ENCODE assay signal across 24 cellular contexts in genomic region chr18:21760321-21760720, GRCh38. TPM values are rescaled to one million over a fixed set of nuclear protein-coding genes. Genes with fewer than 3 reads are reported as not detected.
DNase-seq lines count a peak whose midpoint lies in the region; ATAC-seq, FAIRE-seq and TF ChIP-seq lines count a peak whose summit lies in the region.
"Had no signal": no experiment of that assay in that cellular context is flagged by ENCODE, and none has a peak within 500 bp of the region (broad histone marks: within the 10 kb centered on the region; RNA-seq: fewer than 3 reads in every experiment).

No MANE protein-coding gene starts in this region.

- H3K79me1 ChIP-seq in IMR-90 (ENCODE audit: low read depth in 1 of 2, low read length in 2 of 2) = peaks cover 20 to 38% of the 10 kb centered on the region in 2 experiments

- H3K4me1 Mint-ChIP-seq in glutamatergic neuron (ENCODE audit: low read depth, unreplicated experiment) = peaks cover 45% of the 10 kb centered on the region

- ATAC-seq in IMR-90 (ENCODE audit: low read depth) = peak; percentile 32
- ATAC-seq in K562 = no peak
- no peak for ATAC-seq in left lobe of liver
- no peak for ATAC-seq in GM19351 (IDR thresholded peaks at IDR 0.05; ENCODE audit: unreplicated experiment)
- ATAC-seq: A549; natural killer cell treated with Interleukin-12 subunit alpha and Interleukin-12 subunit beta and Interleukin-15 and Interleukin-18, amount 100 ng/mL, for 72 hours; T-cell; upper lobe of right lung had no signal

- H3K4me2 ChIP-seq in IMR-90 (ENCODE audit: low read depth, low read length) (no peak overlapping the region), K562 (ENCODE audit: insufficient read depth, low read length) (no peak overlapping the region)
- H3K4me2 ChIP-seq: A549; BLaER1 treated with 17β-estradiol and CSF1 and Interleukin-3, amounts not matched to agents 10 nM and 100 nM had no signal

- TF ChIP-seq RAD21 in IMR-90 (IDR thresholded peaks at IDR 0.05; ENCODE audit: low read length) (no peak), K562 (CRISPR knock-in tag; conservative IDR thresholded peaks at IDR 0.05 in 1 of 2, IDR thresholded peaks at IDR 0.05 in 1 of 2) (no peak)

- no peak overlapping the region for H4K91ac ChIP-seq in IMR-90 (ENCODE audit: insufficient read depth, low read depth, low read length)

- H4K8ac ChIP-seq in IMR-90 (ENCODE audit: low read depth in 2 of 2, low read length in 2 of 2) = no peak overlapping the region

- H4K20me1 ChIP-seq in IMR-90 (ENCODE audit: insufficient read depth, low read length) (peaks cover 23% of the 10 kb centered on the region), K562 (replicated peaks; ENCODE audit: control insufficient read depth, insufficient read depth, low read length) (0 out of 2 replicates have a peak, but pooled peaks cover 3% of the 10 kb centered on the region)

- POLR2A ChIA-PET in IMR-90 (lab: Charles Lee; ENCODE audit: unreplicated experiment) = interaction anchor here (0.6 to 0.9 kb wide), 2 partner anchors 16 to 20 kb away, joined by 3 to 15 read pairs; no protein-coding TSS in a partner anchor
- POLR2A ChIA-PET in K562 (lab: Yijun Ruan, JAX) = interaction anchor here (0.5 to 1.5 kb wide), 4 partner anchors 9 to 661 kb away, joined by 3 to 7 read pairs (median 3); no protein-coding TSS in a partner anchor

- intact Hi-C loops in IMR-90 (cut with micrococcal nuclease) = no loop called here
- intact Hi-C loops in K562 (cut with micrococcal nuclease) = no loop called here

- H2AFZ ChIP-seq in IMR-90 (replicated peaks; ENCODE audit: low read length, poor library complexity) (no peak overlapping the region), K562 (ENCODE audit: low read depth, low read length) (no peak overlapping the region)

- no peak overlapping the region for H3K18ac ChIP-seq in IMR-90 (ENCODE audit: low read depth, low read length)

- H3K36me3 ChIP-seq in IMR-90 (ENCODE audit: control insufficient read depth, insufficient read depth, low read length) (no peaks in the 10 kb centered on the region), K562 (ENCODE audit: control insufficient read depth, insufficient read depth, low read length) (peaks cover 2% of the 10 kb centered on the region; the same call in 1 of the 3 replicates)
- H3K36me3 ChIP-seq: upper lobe of right lung had no signal

- peaks cover 88% of the 10 kb centered on the region for H3K79me2 ChIP-seq in K562 (ENCODE audit: control insufficient read depth, insufficient read depth, low read length)

- no peak for TF ChIP-seq POLR2A in IMR-90 (IDR thresholded peaks at IDR 0.05; ENCODE audit: low read depth, low read length)
- no peak for TF ChIP-seq POLR2A in K562 (conservative IDR thresholded peaks at IDR 0.05)

- H3K4me3 ChIP-seq in IMR-90 (ENCODE audit: insufficient read depth, low read depth, low read length) (no peak overlapping the region), K562 (no peak overlapping the region)
- H3K4me3 ChIP-seq: A549; BLaER1 treated with 17β-estradiol and CSF1 and Interleukin-3, amounts not matched to agents 10 nM and 100 nM; upper lobe of right lung had no signal

- no peak overlapping the region for H2BK120ac ChIP-seq in IMR-90 (ENCODE audit: low read depth, low read length)

- no peaks in the 10 kb centered on the region for H3K36me3 Mint-ChIP-seq in glutamatergic neuron (ENCODE audit: unreplicated experiment)
- H3K36me3 Mint-ChIP-seq: memory B cell; natural killer cell treated with Interleukin-12 subunit alpha and Interleukin-12 subunit beta and Interleukin-15 and Interleukin-18, amount 100 ng/mL, for 72 hours had no signal

- H2BK20ac ChIP-seq in IMR-90 (ENCODE audit: low read depth, low read length) = no peak overlapping the region

- TF ChIP-seq EP300 in K562 (IDR thresholded peaks at IDR 0.05; ENCODE audit: low read length) = no peak

- H2AK5ac ChIP-seq in IMR-90 (ENCODE audit: low read depth, low read length) = no peak overlapping the region

- H3K9me1 ChIP-seq in IMR-90 (ENCODE audit: insufficient read depth, low read length) (peaks cover 11% of the 10 kb centered on the region), K562 (ENCODE audit: control insufficient read depth, insufficient read depth, low read length) (no peaks in the 10 kb centered on the region)

- dilution Hi-C loops in IMR-90 (cut with HindIII; ENCODE audit: low sequenced_read_pairs, unreplicated experiment) = no loop called here

- H3K4me1 ChIP-seq in IMR-90 (ENCODE audit: control insufficient read depth, insufficient read depth, low read length) = peaks cover 4% of the 10 kb centered on the region; the same call in 1 of the 2 replicates
- peaks cover 2 to 14% of the 10 kb centered on the region in 2 experiments for H3K4me1 ChIP-seq in K562 (replicated peaks in 1 of 2; ENCODE audit: control insufficient read depth in 2 of 2, insufficient read depth in 2 of 2, low read length in 2 of 2)

- H3K4me3 Mint-ChIP-seq in glutamatergic neuron (ENCODE audit: unreplicated experiment) = peak overlapping the region; percentile 82
- H3K4me3 Mint-ChIP-seq: activated CD4-positive, alpha-beta T cell treated with anti-CD3 and anti-CD28 coated beads, Interleukin-2, amount 10 ng/mL, durations not matched to agents 24 days and 14 days; central memory CD8-positive, alpha-beta T cell; memory B cell; natural killer cell treated with Interleukin-12 subunit alpha and Interleukin-12 subunit beta and Interleukin-15 and Interleukin-18, amount 100 ng/mL, for 72 hours; T-cell had no signal

- H3K4ac ChIP-seq in IMR-90 (ENCODE audit: low read depth, low read length) = no peak overlapping the region

- H3K27me3 Mint-ChIP-seq in glutamatergic neuron (ENCODE audit: unreplicated experiment) = peaks cover 12% of the 10 kb centered on the region
- H3K27me3 Mint-ChIP-seq: activated CD4-positive, alpha-beta T cell treated with anti-CD3 and anti-CD28 coated beads, Interleukin-2, amount 10 ng/mL, durations not matched to agents 24 days and 14 days; central memory CD8-positive, alpha-beta T cell; memory B cell; natural killer cell treated with Interleukin-12 subunit alpha and Interleukin-12 subunit beta and Interleukin-15 and Interleukin-18, amount 100 ng/mL, for 72 hours; T-cell had no signal

- CTCF ChIA-PET in IMR-90 (lab: Yijun Ruan, JAX) (no interaction called here), K562 (lab: Yijun Ruan, JAX; ENCODE audit: low intra/inter-chr PET ratio) (no interaction called here)

- H2BK5ac ChIP-seq in IMR-90 (ENCODE audit: low read depth, low read length, poor library complexity, severe bottlenecking) = no peak overlapping the region

- no TSS peak for BruUV-seq in IMR-90 (replicated peaks; lab: Mats Ljungman, UMichigan)
- no TSS peak for BruUV-seq in K562 (replicated peaks; lab: Mats Ljungman, UMichigan)

- H4K5ac ChIP-seq in IMR-90 (ENCODE audit: low read depth, low read length) = no peak overlapping the region

- H3K27ac ChIP-seq in IMR-90 (ENCODE audit: insufficient read depth, low read length) = no peak overlapping the region
- H3K27ac ChIP-seq in K562 (ENCODE audit: extremely low read depth, low read depth, low read length) = no peak overlapping the region
- H3K27ac ChIP-seq: A549; BLaER1 treated with 17β-estradiol and CSF1 and Interleukin-3, amounts not matched to agents 10 nM and 100 nM; upper lobe of right lung had no signal

- in situ Hi-C loops in IMR-90 (cut with MboI; ENCODE audit: low sequenced_read_pairs) (no loop called here), K562 (cut with MboI) (no loop called here)

- no peak overlapping the region for H2BK15ac ChIP-seq in IMR-90 (ENCODE audit: low read depth, low read length)

- TF ChIP-seq CTCF in IMR-90 (conservative IDR thresholded peaks at IDR 0.05; ENCODE audit: low read depth, low read length) (no peak), K562 (IDR thresholded peaks at IDR 0.05 in 2 of 3, conservative IDR thresholded peaks at IDR 0.05 in 1 of 3; ENCODE audit: insufficient read depth in 2 of 3, low read depth in 1 of 3, low read length in 3 of 3) (no peak), glutamatergic neuron (IDR thresholded peaks at IDR 0.05; ENCODE audit: partially characterized antibody, unreplicated experiment) (no peak)

- peak; percentile 9 for DNase-seq in AG08395 (ENCODE audit: low spot score)
- peak; percentile 65 for DNase-seq in IMR-90
- DNase-seq in K562 (ENCODE audit: extremely low read depth in 1 of 4, low spot score in 3 of 4) = no peak
- no peak for DNase-seq in glutamatergic neuron
- DNase-seq in left lobe of liver (ENCODE audit: low spot score) = no peak
- DNase-seq in DMS153 treated with DMSO at 0.1 percent for 48 hours (lab: John Stamatoyannopoulos, UW; ENCODE audit: unreplicated experiment) = no peak
- no peak for DNase-seq in midbrain (lab: John Stamatoyannopoulos, UW)
- DNase-seq: activated CD4-positive, alpha-beta T cell treated with anti-CD3 and anti-CD28 coated beads, Interleukin-2, amount 10 ng/mL, durations not matched to agents 24 days and 14 days; activated CD8-positive, alpha-beta memory T cell treated with anti-CD3 and anti-CD28 coated beads, Interleukin-2, amount 50 U/mL, for 4 hours; activated gamma-delta T cell; amniotic stem cell; effector CD8-positive, alpha-beta T cell; MM.1S; NCI-H1694; RPMI8226; stimulated activated CD4-positive, alpha-beta T cell treated with anti-CD3 and anti-CD28 coated beads, Interleukin-4, amount 100 ng/mL, for 24 hours; T-cell; upper lobe of right lung had no signal

- H3K56ac ChIP-seq in IMR-90 (ENCODE audit: extremely low read depth, insufficient read depth, low read length) = no peak overlapping the region

- H3K9ac ChIP-seq in IMR-90 (ENCODE audit: low read depth, low read length) = no peak overlapping the region
- H3K9ac ChIP-seq in K562 (ENCODE audit: insufficient read depth in 1 of 2, low read depth in 2 of 2, low read length in 2 of 2) = no peak overlapping the region
- H3K9ac ChIP-seq: BLaER1 treated with 17β-estradiol and CSF1 and Interleukin-3, amounts not matched to agents 10 nM and 100 nM had no signal

- peaks cover 12% of the 10 kb centered on the region for H3K9me3 Mint-ChIP-seq in glutamatergic neuron (ENCODE audit: unreplicated experiment)
- H3K9me3 Mint-ChIP-seq: activated CD4-positive, alpha-beta T cell treated with anti-CD3 and anti-CD28 coated beads, Interleukin-2, amount 10 ng/mL, durations not matched to agents 24 days and 14 days; central memory CD8-positive, alpha-beta T cell; memory B cell; natural killer cell treated with Interleukin-12 subunit alpha and Interleukin-12 subunit beta and Interleukin-15 and Interleukin-18, amount 100 ng/mL, for 72 hours; T-cell had no signal

- H3K9me3 ChIP-seq in IMR-90 (ENCODE audit: control insufficient read depth, insufficient read depth, low read length) (no peaks in the 10 kb centered on the region), K562 (replicated peaks; ENCODE audit: control insufficient read depth, insufficient read depth, low read depth, low read length) (no peaks in the 10 kb centered on the region)
- H3K9me3 ChIP-seq: A549; BLaER1 treated with 17β-estradiol and CSF1 and Interleukin-3, amounts not matched to agents 10 nM and 100 nM; upper lobe of right lung had no signal

- no peak overlapping the region for H3K14ac ChIP-seq in IMR-90 (replicated peaks; ENCODE audit: low read depth, low read length)

- H3K27me3 ChIP-seq in IMR-90 (ENCODE audit: control insufficient read depth, insufficient read depth, low read length) (no peaks in the 10 kb centered on the region), K562 (ENCODE audit: control insufficient read depth in 2 of 2, insufficient read depth in 2 of 2, low read length in 2 of 2) (no peaks in the 10 kb centered on the region)
- H3K27me3 ChIP-seq: BLaER1 treated with 17β-estradiol and CSF1 and Interleukin-3, amounts not matched to agents 10 nM and 100 nM; upper lobe of right lung had no signal

- H3K27ac Mint-ChIP-seq in glutamatergic neuron (ENCODE audit: unreplicated experiment) = peak overlapping the region; percentile 98
- H3K27ac Mint-ChIP-seq: activated CD4-positive, alpha-beta T cell treated with anti-CD3 and anti-CD28 coated beads, Interleukin-2, amount 10 ng/mL, durations not matched to agents 24 days and 14 days; memory B cell; natural killer cell treated with Interleukin-12 subunit alpha and Interleukin-12 subunit beta and Interleukin-15 and Interleukin-18, amount 100 ng/mL, for 72 hours; T-cell had no signal

- FAIRE-seq in K562 (lab: Jason Lieb, UNC) = no peak
- FAIRE-seq: A549 had no signal

- H2AK9ac ChIP-seq in IMR-90 (replicated peaks; ENCODE audit: low read depth, low read length, poor library complexity) = no peak overlapping the region

- no peak overlapping the region for H3K23ac ChIP-seq in IMR-90 (ENCODE audit: low read depth, low read length)

RNA-seq across cellular contexts. Expression of gene MIB1, which starts 19.7 kb away (rescaled TPM):
- 80.1 and 83.6 TPM in 2 replicates for total RNA-seq in IMR-90 (2012; rRNA removed)
- polyA plus RNA-seq in IMR-90 (2012; rRNA removed) = 4.6 and 5.9 TPM in 2 replicates
- 1.1 and 1.5 TPM in 2 replicates for polyA plus RNA-seq in IMR-90 (2012; cell fraction: cytosol; rRNA removed)
- 1.3 and 8.3 TPM in 2 replicates for polyA plus RNA-seq in IMR-90 (2012; cell fraction: nucleus; rRNA removed; ENCODE audit: low replicate concordance)
- total RNA-seq in K562 (2011; cell fraction: chromatin; rRNA removed; ENCODE audit: low replicate concordance) = 30.5 and 81.2 TPM in 2 replicates
- total RNA-seq in K562 (2011; cell fraction: nucleolus; rRNA removed) = 12.3 and 17.6 TPM in 2 replicates
- total RNA-seq in K562 (2011; cell fraction: nucleoplasm; rRNA removed) = 29.3 and 33.4 TPM in 2 replicates
- 21.3 and 23.2 TPM in 2 replicates for total RNA-seq in K562 (2014; rRNA removed)
- 43.8 and 51.7 TPM in 2 replicates for total RNA-seq in K562 (2014; rRNA removed; fragmentation: Illumina TruSeq; extraction: Trizol)
- 32.8 and 34.8 TPM in 2 replicates for total RNA-seq in K562 (2015; rRNA removed; fragmentation: Illumina TruSeq; extraction: Trizol)
- total RNA-seq in K562 (2021) = 37.1 and 42.8 TPM in 2 replicates
- 25.7 and 35.1 TPM in 2 replicates for polyA plus RNA-seq in K562 (2011; rRNA removed)
- polyA plus RNA-seq in K562 (2011; cell fraction: cytosol; rRNA removed) = 5.4 and 13.4 TPM in 2 replicates
- 19.0 and 25.8 TPM in 2 replicates for polyA plus RNA-seq in K562 (2011; cell fraction: nucleus; rRNA removed)
- 19.3 and 21.7 TPM in 2 replicates for polyA plus RNA-seq in K562 (2012)
- polyA plus RNA-seq in K562 (2014; fragmentation: Illumina TruSeq; extraction: Trizol) = 19.5 and 21.3 TPM in 2 replicates
- 1 to 10 TPM; 7.2 to 7.6 TPM for polyA plus RNA-seq in K562 (2014; fragmentation: Nextera tagmentation; extraction: Ambion mirVana)
- 9.7 and 10.3 TPM in 2 replicates for polyA plus RNA-seq in K562 (2014; rRNA removed)
- polyA minus RNA-seq in K562 (2011; rRNA and poly(A)+ RNA removed) = 264 and 284 TPM in 2 replicates
- 62.5 and 81.2 TPM in 2 replicates for polyA minus RNA-seq in K562 (2011; cell fraction: cytosol; rRNA and poly(A)+ RNA removed)
- 16.8 and 43.3 TPM in 2 replicates for polyA minus RNA-seq in K562 (2011; cell fraction: nucleus; rRNA and poly(A)+ RNA removed)
- 228 TPM for total RNA-seq in glutamatergic neuron (ENCODE audit: unreplicated experiment)
- total RNA-seq in left lobe of liver = 16.4 TPM

RNA-seq across cellular contexts. Expression of gene ABHD3, which starts 55.7 kb away (rescaled TPM):
- 3.3 and 4.5 TPM in 2 replicates for total RNA-seq in IMR-90 (2012; rRNA removed)
- 4.3 and 5.5 TPM in 2 replicates for polyA plus RNA-seq in IMR-90 (2012; rRNA removed)
- 0.93 and 1.2 TPM in 2 replicates for polyA plus RNA-seq in IMR-90 (2012; cell fraction: cytosol; rRNA removed)
- 5.2 and 38.9 TPM in 2 replicates for polyA plus RNA-seq in IMR-90 (2012; cell fraction: nucleus; rRNA removed; ENCODE audit: low replicate concordance)
- total RNA-seq in K562 (2011; cell fraction: chromatin; rRNA removed; ENCODE audit: low replicate concordance) = 70.5 and 110 TPM in 2 replicates
- total RNA-seq in K562 (2011; cell fraction: nucleolus; rRNA removed) = 48.2 and 53.4 TPM in 2 replicates
- total RNA-seq in K562 (2011; cell fraction: nucleoplasm; rRNA removed) = 85.0 and 108 TPM in 2 replicates
- 14.8 and 17.7 TPM in 2 replicates for total RNA-seq in K562 (2014; rRNA removed)
- total RNA-seq in K562 (2014; rRNA removed; fragmentation: Illumina TruSeq; extraction: Trizol) = 25.2 and 27.9 TPM in 2 replicates
- 23.1 and 24.6 TPM in 2 replicates for total RNA-seq in K562 (2015; rRNA removed; fragmentation: Illumina TruSeq; extraction: Trizol)
- 19.4 and 20.7 TPM in 2 replicates for total RNA-seq in K562 (2021)
- 35.2 and 38.8 TPM in 2 replicates for polyA plus RNA-seq in K562 (2011; rRNA removed)
- 9.2 and 15.7 TPM in 2 replicates for polyA plus RNA-seq in K562 (2011; cell fraction: cytosol; rRNA removed)
- polyA plus RNA-seq in K562 (2011; cell fraction: nucleus; rRNA removed) = 71.2 and 105 TPM in 2 replicates
- 19.2 and 35.7 TPM in 2 replicates for polyA plus RNA-seq in K562 (2012)
- 14.4 and 18.1 TPM in 2 replicates for polyA plus RNA-seq in K562 (2014; fragmentation: Illumina TruSeq; extraction: Trizol)
- 1 to 10 TPM; 6.3 to 8.1 TPM for polyA plus RNA-seq in K562 (2014; fragmentation: Nextera tagmentation; extraction: Ambion mirVana)
- 28.0 and 31.4 TPM in 2 replicates for polyA plus RNA-seq in K562 (2014; rRNA removed)
- 20.7 and 23.9 TPM in 2 replicates for polyA minus RNA-seq in K562 (2011; rRNA and poly(A)+ RNA removed)
- polyA minus RNA-seq in K562 (2011; cell fraction: cytosol; rRNA and poly(A)+ RNA removed) = 6.7 and 13.5 TPM in 2 replicates
- polyA minus RNA-seq in K562 (2011; cell fraction: nucleus; rRNA and poly(A)+ RNA removed) = 36.8 and 48.9 TPM in 2 replicates
- 12.7 TPM for total RNA-seq in glutamatergic neuron (ENCODE audit: unreplicated experiment)
- 21.3 TPM for total RNA-seq in left lobe of liver

Comparison
In these comparisons a context has a peak if more than half of its experiments do, and no peak if none do; other contexts are left out.
1. DNase-seq: peak in AG08395 (single experiment) and IMR-90 (single experiment); none in K562 (0 of 4), glutamatergic neuron (single experiment), left lobe of liver (single experiment), DMS153 treated with DMSO at 0.1 percent for 48 hours (single experiment) and midbrain (single experiment).